Comparison of ENCODE assay signal across 2 cellular contexts in genomic region chr16:19859166-19859565, GRCh38.
TF ChIP-seq lines count a peak whose summit lies in the region.

No MANE protein-coding gene starts in this region.

TF ChIP-seq in HepG2, 621 proteins besides CTCF, POLR2A, EP300 and RAD21:
- no peak for TF ChIP-seq ZNF75D (CRISPR knock-in tag; IDR thresholded peaks at IDR 0.05; ENCODE audit: borderline replicate concordance)
- TF ChIP-seq JUNB (CRISPR knock-in tag; IDR thresholded peaks at IDR 0.05; ENCODE audit: borderline replicate concordance): no peak
- no peak for TF ChIP-seq PATZ1 (CRISPR knock-in tag; IDR thresholded peaks at IDR 0.05)
- TF ChIP-seq ATF7 (IDR thresholded peaks at IDR 0.05): peak; percentile 46; the same call in 1 of the 2 replicates
- TF ChIP-seq ATF7 (CRISPR knock-in tag; IDR thresholded peaks at IDR 0.05): no peak

TF ChIP-seq in endothelial cell of umbilical vein, 7 proteins besides CTCF, POLR2A, EP300 and RAD21:
- TF ChIP-seq POLR2AphosphoS5 (IDR thresholded peaks at IDR 0.05; ENCODE audit: insufficient read depth, low read depth, low read length) (no peak), FOS (IDR thresholded peaks at IDR 0.05; ENCODE audit: borderline replicate concordance, insufficient read depth, low read length) (no peak), EZH2 (IDR thresholded peaks at IDR 0.05; ENCODE audit: borderline replicate concordance, low read depth, low read length, severe bottlenecking) (no peak), MAX (IDR thresholded peaks at IDR 0.05; ENCODE audit: insufficient read depth, insufficient read length) (no peak), JUN (IDR thresholded peaks at IDR 0.05; ENCODE audit: borderline replicate concordance, insufficient read depth, insufficient read length, low read depth) (no peak), MYC (IDR thresholded peaks at IDR 0.05; ENCODE audit: low read depth, low read length) (no peak), GATA2 (IDR thresholded peaks at IDR 0.05; ENCODE audit: insufficient read depth, insufficient read length, low read depth, low read length) (no peak)
